23 cellular contexts compared by ENCODE assay signal in genomic region chr18:65498605-65499004, GRCh38.
DNase-seq lines count a peak whose midpoint lies in the region; ATAC-seq and TF ChIP-seq lines count a peak whose summit lies in the region.
"Had no signal": no experiment of that assay in that cellular context is flagged by ENCODE, and none has a peak within 500 bp of the region (broad histone marks: within the 10 kb centered on the region; RNA-seq: fewer than 3 reads in every experiment).

No MANE protein-coding gene starts in this region.

- ATAC-seq in HG02852 (IDR thresholded peaks at IDR 0.05; ENCODE audit: unreplicated experiment): no peak
- no peak for ATAC-seq in esophagus mucosa
- ATAC-seq in GM21423 (IDR thresholded peaks at IDR 0.05; ENCODE audit: unreplicated experiment): no peak
- ATAC-seq: HCT116 had no signal

- peak overlapping the region; percentile 44; the same call in 1 of the 2 replicates for H2AFZ ChIP-seq in KMS-11 (ENCODE audit: low read depth)
- H2AFZ ChIP-seq: GM23248 had no signal

- no peak overlapping the region for H3K4me3 ChIP-seq in KMS-11 (IDR thresholded peaks at IDR 0.05; ENCODE audit: insufficient read depth, low read depth, low read length)
- H3K4me3 ChIP-seq in mesendoderm (ENCODE audit: low read length): no peak overlapping the region
- H3K4me3 ChIP-seq: BLaER1, GM23248, SK-N-MC had no signal

- no peak overlapping the region for H2AK5ac ChIP-seq in mesendoderm (ENCODE audit: low read length)

- no peak overlapping the region for H2BK15ac ChIP-seq in mesendoderm (replicated peaks; ENCODE audit: low read depth)

- H3K79me1 ChIP-seq in mesendoderm (ENCODE audit: low read length): no peaks in the 10 kb centered on the region

- H2BK5ac ChIP-seq in mesendoderm (ENCODE audit: low read length): no peak overlapping the region

- H2BK120ac ChIP-seq in mesendoderm (ENCODE audit: low read depth, low read length): no peak overlapping the region

- H4K5ac ChIP-seq in mesendoderm (ENCODE audit: low read length): no peak overlapping the region

- peaks cover 31% of the 10 kb centered on the region for H3K4me1 ChIP-seq in KMS-11 (ENCODE audit: low read depth, poor library complexity, severe bottlenecking)
- no peaks in the 10 kb centered on the region for H3K4me1 ChIP-seq in mesendoderm (ENCODE audit: control insufficient read depth, low read depth, low read length)
- H3K4me1 ChIP-seq: BLaER1 had no signal

- no peak overlapping the region for H3K4ac ChIP-seq in mesendoderm (ENCODE audit: low read depth, low read length)

- H4K20me1 ChIP-seq in KMS-11 (ENCODE audit: insufficient read depth): no peaks in the 10 kb centered on the region
- H4K20me1 ChIP-seq: BLaER1 had no signal

- TF ChIP-seq CTCF in KMS-11 (conservative IDR thresholded peaks at IDR 0.05; ENCODE audit: low read depth, low read length): no peak
- no peak for TF ChIP-seq CTCF in VCaP (conservative IDR thresholded peaks at IDR 0.05)

- H3K4me2 ChIP-seq in KMS-11: peak overlapping the region; percentile 41; the same call in 1 of the 2 replicates
- H3K4me2 ChIP-seq in mesendoderm (ENCODE audit: low read length): no peak overlapping the region
- H3K4me2 ChIP-seq: BLaER1 had no signal

- H3K36me3 ChIP-seq in KMS-11 (ENCODE audit: insufficient read depth) (no peaks in the 10 kb centered on the region), mesendoderm (ENCODE audit: control insufficient read depth, insufficient read depth, low read length) (no peaks in the 10 kb centered on the region)
- H3K36me3 ChIP-seq: BLaER1 had no signal

- H3K79me2 ChIP-seq in KMS-11 (ENCODE audit: insufficient read depth, low read depth) (no peaks in the 10 kb centered on the region), mesendoderm (ENCODE audit: control insufficient read depth, insufficient read depth, low read length) (no peaks in the 10 kb centered on the region)

- no peak overlapping the region for H3K9ac ChIP-seq in KMS-11
- H3K9ac ChIP-seq in mesendoderm (ENCODE audit: low read length): no peak overlapping the region
- H3K9ac ChIP-seq: BLaER1, GM23248 had no signal

- DNase-seq in ELF-1 (ENCODE audit: low read depth, low spot score) (peak; percentile 2), mesendoderm (peak; percentile 23)
- no peak for DNase-seq in stimulated activated CD4-positive, alpha-beta T cell treated with anti-CD3 and anti-CD28 coated beads, Interleukin-4, amount 100 ng/mL, for 4 hours
- DNase-seq: 8988T; CD4-positive, CD25-positive, alpha-beta regulatory T cell; COR-L47; DMS53; GM23248; Karpas-422; MV-4-11; NCI-H1105 treated with DMSO at 0.1 percent for 48 hours; NCI-H2029; NCI-H2227 treated with DMSO at 0.1 percent for 48 hours; NCI-H526 treated with DMSO at 0.1 percent for 48 hours; SIG-M5 had no signal

- H3K27ac ChIP-seq in KMS-11: peak overlapping the region; percentile 23
- peak overlapping the region; percentile 15 for H3K27ac ChIP-seq in VCaP
- no peak overlapping the region for H3K27ac ChIP-seq in mesendoderm (ENCODE audit: low read depth, low read length)
- H3K27ac ChIP-seq: BLaER1, GM23248, SK-N-MC had no signal

- H3K23ac ChIP-seq in mesendoderm (ENCODE audit: low read length): no peak overlapping the region

- no peak overlapping the region for H3K56ac ChIP-seq in mesendoderm (ENCODE audit: low read length)

- H3K27me3 ChIP-seq in KMS-11 (ENCODE audit: insufficient read depth, low read depth) (no peaks in the 10 kb centered on the region), mesendoderm (ENCODE audit: insufficient read depth, low read length, poor library complexity) (no peaks in the 10 kb centered on the region)
- H3K27me3 ChIP-seq: BLaER1 had no signal

- no peak overlapping the region for H4K8ac ChIP-seq in mesendoderm (ENCODE audit: low read depth, low read length)

- H3K18ac ChIP-seq in mesendoderm (ENCODE audit: low read length): no peak overlapping the region

Comparison
In these comparisons a context has a peak if more than half of its experiments do, and no peak if none do; other contexts are left out.
1. DNase-seq: peak in ELF-1 (single experiment) and mesendoderm (single experiment); none in stimulated activated CD4-positive, alpha-beta T cell treated with anti-CD3 and anti-CD28 coated beads, Interleukin-4, amount 100 ng/mL, for 4 hours (0 of 2).